Comparison of ENCODE assay signal across 1 cellular context in genomic region chr20:49484180-49485140, GRCh38.
TF ChIP-seq lines count a peak whose summit lies in the region.

No MANE protein-coding gene starts in this region.

TF ChIP-seq in HEK293, 187 proteins besides CTCF, POLR2A, EP300 and RAD21 (continued from another document):
- TF ChIP-seq, protein P1, sequence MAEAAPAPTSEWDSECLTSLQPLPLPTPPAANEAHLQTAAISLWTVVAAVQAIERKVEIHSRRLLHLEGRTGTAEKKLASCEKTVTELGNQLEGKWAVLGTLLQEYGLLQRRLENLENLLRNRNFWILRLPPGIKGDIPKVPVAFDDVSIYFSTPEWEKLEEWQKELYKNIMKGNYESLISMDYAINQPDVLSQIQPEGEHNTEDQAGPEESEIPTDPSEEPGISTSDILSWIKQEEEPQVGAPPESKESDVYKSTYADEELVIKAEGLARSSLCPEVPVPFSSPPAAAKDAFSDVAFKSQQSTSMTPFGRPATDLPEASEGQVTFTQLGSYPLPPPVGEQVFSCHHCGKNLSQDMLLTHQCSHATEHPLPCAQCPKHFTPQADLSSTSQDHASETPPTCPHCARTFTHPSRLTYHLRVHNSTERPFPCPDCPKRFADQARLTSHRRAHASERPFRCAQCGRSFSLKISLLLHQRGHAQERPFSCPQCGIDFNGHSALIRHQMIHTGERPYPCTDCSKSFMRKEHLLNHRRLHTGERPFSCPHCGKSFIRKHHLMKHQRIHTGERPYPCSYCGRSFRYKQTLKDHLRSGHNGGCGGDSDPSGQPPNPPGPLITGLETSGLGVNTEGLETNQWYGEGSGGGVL (tag by site-specific recombination; IDR thresholded peaks at IDR 0.05), result peak; percentile 23; the same call in 1 of the 2 replicates
- TF ChIP-seq ZNF473 (tag by site-specific recombination; IDR thresholded peaks at IDR 0.05) (no peak), ZNF174 (tag by site-specific recombination; IDR thresholded peaks at IDR 0.05) (no peak), ZNF211 (tag by site-specific recombination; IDR thresholded peaks at IDR 0.05; ENCODE audit: low read depth) (no peak), GFI1B (tag by site-specific recombination; IDR thresholded peaks at IDR 0.05) (no peak), ZNF169 (tag by site-specific recombination; IDR thresholded peaks at IDR 0.05) (no peak), SP2 (tag by site-specific recombination; IDR thresholded peaks at IDR 0.05) (peak; percentile 63), ZNF707 (tag by site-specific recombination; IDR thresholded peaks at IDR 0.05) (no peak), ZNF488 (tag by site-specific recombination; IDR thresholded peaks at IDR 0.05) (no peak), REPIN1 (tag by site-specific recombination; IDR thresholded peaks at IDR 0.05; ENCODE audit: low read depth) (no peak), GLI2 (tag by site-specific recombination; IDR thresholded peaks at IDR 0.05; ENCODE audit: borderline replicate concordance, low read depth) (no peak), ZNF830 (tag by site-specific recombination; IDR thresholded peaks at IDR 0.05; ENCODE audit: low read depth) (no peak), ZNF544 (tag by site-specific recombination; IDR thresholded peaks at IDR 0.05) (no peak), HOXD13 (CRISPR knock-in tag; IDR thresholded peaks at IDR 0.05; ENCODE audit: borderline replicate concordance) (no peak), ZNF792 (tag by site-specific recombination; IDR thresholded peaks at IDR 0.05) (no peak), ZNF2 (tag by site-specific recombination; IDR thresholded peaks at IDR 0.05) (peak; percentile 84), GLIS2 (tag by site-specific recombination; IDR thresholded peaks at IDR 0.05) (peak; percentile 68), ZNF692 (tag by site-specific recombination; IDR thresholded peaks at IDR 0.05) (peak; percentile 79)
- TF ChIP-seq, protein P2, sequence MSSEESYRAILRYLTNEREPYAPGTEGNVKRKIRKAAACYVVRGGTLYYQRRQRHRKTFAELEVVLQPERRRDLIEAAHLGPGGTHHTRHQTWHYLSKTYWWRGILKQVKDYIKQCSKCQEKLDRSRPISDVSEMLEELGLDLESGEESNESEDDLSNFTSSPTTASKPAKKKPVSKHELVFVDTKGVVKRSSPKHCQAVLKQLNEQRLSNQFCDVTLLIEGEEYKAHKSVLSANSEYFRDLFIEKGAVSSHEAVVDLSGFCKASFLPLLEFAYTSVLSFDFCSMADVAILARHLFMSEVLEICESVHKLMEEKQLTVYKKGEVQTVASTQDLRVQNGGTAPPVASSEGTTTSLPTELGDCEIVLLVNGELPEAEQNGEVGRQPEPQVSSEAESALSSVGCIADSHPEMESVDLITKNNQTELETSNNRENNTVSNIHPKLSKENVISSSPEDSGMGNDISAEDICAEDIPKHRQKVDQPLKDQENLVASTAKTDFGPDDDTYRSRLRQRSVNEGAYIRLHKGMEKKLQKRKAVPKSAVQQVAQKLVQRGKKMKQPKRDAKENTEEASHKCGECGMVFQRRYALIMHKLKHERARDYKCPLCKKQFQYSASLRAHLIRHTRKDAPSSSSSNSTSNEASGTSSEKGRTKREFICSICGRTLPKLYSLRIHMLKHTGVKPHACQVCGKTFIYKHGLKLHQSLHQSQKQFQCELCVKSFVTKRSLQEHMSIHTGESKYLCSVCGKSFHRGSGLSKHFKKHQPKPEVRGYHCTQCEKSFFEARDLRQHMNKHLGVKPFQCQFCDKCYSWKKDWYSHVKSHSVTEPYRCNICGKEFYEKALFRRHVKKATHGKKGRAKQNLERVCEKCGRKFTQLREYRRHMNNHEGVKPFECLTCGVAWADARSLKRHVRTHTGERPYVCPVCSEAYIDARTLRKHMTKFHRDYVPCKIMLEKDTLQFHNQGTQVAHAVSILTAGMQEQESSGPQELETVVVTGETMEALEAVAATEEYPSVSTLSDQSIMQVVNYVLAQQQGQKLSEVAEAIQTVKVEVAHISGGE (tag by site-specific recombination; conservative IDR thresholded peaks at IDR 0.05; ENCODE audit: low read depth), result peak; percentile 75
- TF ChIP-seq, protein P3, sequence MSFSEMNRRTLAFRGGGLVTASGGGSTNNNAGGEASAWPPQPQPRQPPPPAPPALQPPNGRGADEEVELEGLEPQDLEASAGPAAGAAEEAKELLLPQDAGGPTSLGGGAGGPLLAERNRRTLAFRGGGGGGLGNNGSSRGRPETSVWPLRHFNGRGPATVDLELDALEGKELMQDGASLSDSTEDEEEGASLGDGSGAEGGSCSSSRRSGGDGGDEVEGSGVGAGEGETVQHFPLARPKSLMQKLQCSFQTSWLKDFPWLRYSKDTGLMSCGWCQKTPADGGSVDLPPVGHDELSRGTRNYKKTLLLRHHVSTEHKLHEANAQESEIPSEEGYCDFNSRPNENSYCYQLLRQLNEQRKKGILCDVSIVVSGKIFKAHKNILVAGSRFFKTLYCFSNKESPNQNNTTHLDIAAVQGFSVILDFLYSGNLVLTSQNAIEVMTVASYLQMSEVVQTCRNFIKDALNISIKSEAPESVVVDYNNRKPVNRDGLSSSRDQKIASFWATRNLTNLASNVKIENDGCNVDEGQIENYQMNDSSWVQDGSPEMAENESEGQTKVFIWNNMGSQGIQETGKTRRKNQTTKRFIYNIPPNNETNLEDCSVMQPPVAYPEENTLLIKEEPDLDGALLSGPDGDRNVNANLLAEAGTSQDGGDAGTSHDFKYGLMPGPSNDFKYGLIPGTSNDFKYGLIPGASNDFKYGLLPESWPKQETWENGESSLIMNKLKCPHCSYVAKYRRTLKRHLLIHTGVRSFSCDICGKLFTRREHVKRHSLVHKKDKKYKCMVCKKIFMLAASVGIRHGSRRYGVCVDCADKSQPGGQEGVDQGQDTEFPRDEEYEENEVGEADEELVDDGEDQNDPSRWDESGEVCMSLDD (tag by site-specific recombination; IDR thresholded peaks at IDR 0.05), result 0 out of 2 replicates have a peak, but pooled peaks have one; percentile 36
